13 cellular contexts compared by ENCODE assay signal in the genomic region with DNA sequence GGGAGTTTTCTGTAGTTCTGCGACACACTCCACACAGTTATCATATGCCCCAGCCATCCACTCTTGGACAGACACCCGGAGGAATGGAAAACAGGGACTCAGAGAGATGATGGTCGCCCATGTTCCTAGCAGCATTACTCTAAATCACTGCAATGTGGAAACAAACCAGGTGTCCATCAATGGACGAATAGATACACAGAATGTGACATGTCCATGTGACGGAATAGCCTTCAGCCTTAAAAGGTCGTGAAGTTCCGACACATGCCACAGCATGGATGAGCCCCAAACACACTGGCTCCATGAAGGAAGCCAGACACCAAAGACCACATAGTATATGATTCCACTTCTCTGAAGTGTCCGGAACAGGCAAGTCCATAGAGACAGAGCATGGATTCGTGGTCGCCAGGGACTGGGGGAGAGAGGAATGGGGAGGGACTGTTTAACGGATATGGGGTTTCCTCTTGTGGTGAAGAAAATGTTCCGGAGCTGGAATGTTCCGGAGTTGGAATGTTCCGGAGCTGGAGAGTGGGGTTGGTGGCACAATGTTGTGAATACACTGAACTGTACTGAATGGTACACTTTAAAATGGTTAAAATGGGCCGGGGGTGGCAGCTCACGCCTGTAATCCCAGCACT. TPM values are rescaled to one million over a fixed set of nuclear protein-coding genes. Genes with fewer than 3 reads are reported as not detected.
DNase-seq lines count a peak whose midpoint lies in the region; ATAC-seq and TF ChIP-seq lines count a peak whose summit lies in the region.
"Had no signal": no experiment of that assay in that cellular context is flagged by ENCODE, and none has a peak within 500 bp of the region (broad histone marks: within the 10 kb centered on the region; RNA-seq: fewer than 3 reads in every experiment).

No MANE protein-coding gene starts in this region.

- H3K4me2 ChIP-seq in hepatocyte = no peak overlapping the region

- CTCF ChIA-PET in T-cell (lab: Charles Lee) = no interaction called here

- 81% methylated on average over 16 of the region's 16 CpGs for WGBS in hepatocyte (ENCODE audit: low lambda C conversion rate, missing lambda C conversion rate)

- H3K4me1 Mint-ChIP-seq in activated CD4-positive, alpha-beta T cell treated with anti-CD3 and anti-CD28 coated beads, Interleukin-2, amount 10 ng/mL, durations not matched to agents 24 days and 14 days = peaks cover 74% of the 10 kb centered on the region
- H3K4me1 Mint-ChIP-seq in T-cell = peaks cover 37 to 75% (median 54%) of the 10 kb centered on the region in 3 donors

- in situ Hi-C loops in gastrocnemius medialis (cut with MboI; ENCODE audit: low sequenced_read_pairs in 4 of 4) = no loop called here
- in situ Hi-C loops in KBM-7 (cut with MboI; ENCODE audit: low pct_unique_long_range_greater_than_20kb, low sequenced_read_pairs) = no loop called here

- peak overlapping the region; percentile 82 for H3K27ac Mint-ChIP-seq in activated CD4-positive, alpha-beta T cell treated with anti-CD3 and anti-CD28 coated beads, Interleukin-2, amount 10 ng/mL, durations not matched to agents 24 days and 14 days
- H3K27ac Mint-ChIP-seq in T-cell = peak overlapping the region; percentile 76 to 82

- TF ChIP-seq CTCF in hepatocyte (IDR thresholded peaks at IDR 0.05; ENCODE audit: poor library complexity) = no peak
- TF ChIP-seq CTCF in gastrocnemius medialis (IDR thresholded peaks at IDR 0.05 in 4 of 5, conservative IDR thresholded peaks at IDR 0.05 in 1 of 5) = no peak

- H2AFZ ChIP-seq in hepatocyte = no peak overlapping the region

- no peaks in the 10 kb centered on the region for H4K20me1 ChIP-seq in hepatocyte (ENCODE audit: insufficient read depth, poor library complexity, severe bottlenecking)

- intact Hi-C loops in activated CD4-positive, alpha-beta T cell treated with anti-CD3 and anti-CD28 coated beads, Interleukin-2, amount 10 ng/mL, durations not matched to agents 24 days and 14 days (cut with micrococcal nuclease) = loop anchor here (5.0 kb wide), 2 partner anchors 166 to 211 kb away; no protein-coding TSS in a partner anchor
- intact Hi-C loops in gastrocnemius medialis (cut with DNase I; ENCODE audit: low total_unique reads) = no loop called here

- no peaks in the 10 kb centered on the region for H3K9me3 ChIP-seq in hepatocyte (ENCODE audit: low read depth)
- no peaks in the 10 kb centered on the region for H3K9me3 ChIP-seq in gastrocnemius medialis
- no peaks in the 10 kb centered on the region for H3K9me3 ChIP-seq in SJCRH30 (replicated peaks)
- H3K9me3 ChIP-seq: body of pancreas had no signal

- H3K36me3 ChIP-seq in hepatocyte (replicated peaks; ENCODE audit: insufficient read depth, low read depth) (no peaks in the 10 kb centered on the region), gastrocnemius medialis (peaks cover 0 to 42% of the 10 kb centered on the region in 2 donors), SJCRH30 (no peaks in the 10 kb centered on the region)

- no peak for DNase-seq in activated CD4-positive, alpha-beta T cell treated with anti-CD3 and anti-CD28 coated beads, Interleukin-2, amount 10 ng/mL, durations not matched to agents 24 days and 14 days
- DNase-seq in activated CD4-positive, alpha-beta T cell treated with anti-CD3 and anti-CD28 coated beads for 48 hours = no peak
- DNase-seq in T-cell (no peak), hepatocyte (ENCODE audit: low spot score) (no peak), gastrocnemius medialis (no peak), SJCRH30 (no peak), KBM-7 (no peak)
- DNase-seq: activated CD8-positive, alpha-beta memory T cell treated with anti-CD3 and anti-CD28 coated beads, Interleukin-2, amount 50 U/mL, for 4 hours; body of pancreas; NCI-H2081 treated with DMSO at 0.1 percent for 48 hours; stimulated activated CD4-positive, alpha-beta T cell treated with anti-CD3 and anti-CD28 coated beads, Interleukin-2, amount 100 ng/mL, for 48 hours; T1000 had no signal

- H3K4me3 Mint-ChIP-seq in activated CD4-positive, alpha-beta T cell treated with anti-CD3 and anti-CD28 coated beads, Interleukin-2, amount 10 ng/mL, durations not matched to agents 24 days and 14 days = peak overlapping the region; percentile 34
- H3K4me3 Mint-ChIP-seq in T-cell = no peak overlapping the region

- H3K9me3 Mint-ChIP-seq in activated CD4-positive, alpha-beta T cell treated with anti-CD3 and anti-CD28 coated beads, Interleukin-2, amount 10 ng/mL, durations not matched to agents 24 days and 14 days = no peaks in the 10 kb centered on the region
- no peaks in the 10 kb centered on the region for H3K9me3 Mint-ChIP-seq in T-cell

- H3K4me1 ChIP-seq in hepatocyte (ENCODE audit: insufficient read depth) (peaks cover 35% of the 10 kb centered on the region), gastrocnemius medialis (peaks cover 0 to 25% of the 10 kb centered on the region in 2 donors), SJCRH30 (peaks cover 39% of the 10 kb centered on the region)

- H3K79me2 ChIP-seq in hepatocyte = no peaks in the 10 kb centered on the region

- H3K4me3 ChIP-seq in hepatocyte (no peak overlapping the region), gastrocnemius medialis (no peak overlapping the region), SJCRH30 (no peak overlapping the region)
- H3K4me3 ChIP-seq: body of pancreas had no signal

- H3K27ac ChIP-seq in hepatocyte (peak overlapping the region; percentile 30), gastrocnemius medialis (peak overlapping the region; percentile 27 to 50 (median 42)), SJCRH30 (no peak overlapping the region)

- peaks cover 18% of the 10 kb centered on the region for H3K36me3 Mint-ChIP-seq in activated CD4-positive, alpha-beta T cell treated with anti-CD3 and anti-CD28 coated beads, Interleukin-2, amount 10 ng/mL, durations not matched to agents 24 days and 14 days (ENCODE audit: low read depth)
- no peaks in the 10 kb centered on the region for H3K36me3 Mint-ChIP-seq in T-cell

- no peaks in the 10 kb centered on the region for H3K9me2 ChIP-seq in hepatocyte (replicated peaks; ENCODE audit: insufficient read depth)

- TF ChIP-seq POLR2A in gastrocnemius medialis (IDR thresholded peaks at IDR 0.05) (no peak), GM18505 (IDR thresholded peaks at IDR 0.05; ENCODE audit: borderline replicate concordance, extremely low read depth, insufficient read depth, insufficient read length) (no peak)

- POLR2A ChIA-PET in T-cell (lab: Charles Lee) = no interaction called here

- ATAC-seq in T-cell (replicated peaks in 1 of 4) (no peak), gastrocnemius medialis (no peak), GM18505 (IDR thresholded peaks at IDR 0.05; ENCODE audit: unreplicated experiment) (no peak)
- ATAC-seq: body of pancreas had no signal

- H3K27me3 Mint-ChIP-seq in activated CD4-positive, alpha-beta T cell treated with anti-CD3 and anti-CD28 coated beads, Interleukin-2, amount 10 ng/mL, durations not matched to agents 24 days and 14 days = no peaks in the 10 kb centered on the region
- H3K27me3 Mint-ChIP-seq in T-cell = no peaks in the 10 kb centered on the region

- H3K27me3 ChIP-seq in hepatocyte (no peaks in the 10 kb centered on the region), gastrocnemius medialis (no peaks in the 10 kb centered on the region), SJCRH30 (peaks cover 11% of the 10 kb centered on the region)
- H3K27me3 ChIP-seq: body of pancreas had no signal

RNA-seq across cellular contexts. Expression of gene AFAP1, which starts 28.7 kb away (rescaled TPM):
- 37.6 and 40.8 TPM in 2 replicates for total RNA-seq in activated CD4-positive, alpha-beta T cell treated with anti-CD3 and anti-CD28 coated beads, Interleukin-2, amount 10 ng/mL, durations not matched to agents 24 days and 14 days
- total RNA-seq in T-cell (10 to 100 TPM in 4 of 5 donors, 1 to 10 TPM in 1; 4.8 to 34.8 (median 20.3) TPM), hepatocyte (12.6 and 16.2 TPM in 2 replicates), gastrocnemius medialis (1 to 10 TPM; 1.5 to 8.6 (median 3.5) TPM)
- 6.9 and 9.3 TPM in 2 replicates for polyA plus RNA-seq in hepatocyte
- total RNA-seq in SJCRH30 (2014; rRNA removed; shearing (Covaris generic)) = 12.3 and 13.9 TPM in 2 replicates
